Comparison of ENCODE assay signal across 19 cellular contexts in the genomic region with DNA sequence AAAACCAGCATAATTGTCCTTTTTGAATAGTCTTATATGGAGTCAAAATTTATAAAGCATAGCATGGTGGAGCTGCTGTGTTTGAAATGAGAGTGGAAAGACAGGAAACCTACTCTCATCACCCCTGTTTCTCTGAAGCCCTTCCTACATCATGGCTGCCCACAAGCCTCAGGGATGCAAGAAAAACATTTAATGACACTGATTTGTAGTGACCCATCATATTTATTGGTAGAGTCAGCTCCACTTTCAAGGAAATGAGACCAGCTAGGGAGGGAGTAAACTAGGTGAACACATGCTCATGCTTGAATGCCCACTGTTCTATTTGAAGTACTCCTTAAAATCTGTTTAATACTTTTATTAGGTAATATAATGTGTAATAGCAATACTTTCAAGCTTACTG.
DNase-seq lines count a peak whose midpoint lies in the region; ATAC-seq and TF ChIP-seq lines count a peak whose summit lies in the region.
"Had no signal": no experiment of that assay in that cellular context is flagged by ENCODE, and none has a peak within 500 bp of the region (broad histone marks: within the 10 kb centered on the region; RNA-seq: fewer than 3 reads in every experiment).

No MANE protein-coding gene starts in this region.

- H3K27me3 Mint-ChIP-seq in nephron progenitor cell (ENCODE audit: low read depth, poor library complexity) (no peaks in the 10 kb centered on the region), T-cell (no peaks in the 10 kb centered on the region)

- CTCF ChIA-PET in PC-9 (lab: Charles Lee) (no interaction called here), T-cell (lab: Charles Lee) (no interaction called here)

- no peaks in the 10 kb centered on the region for H3K4me1 ChIP-seq in PC-9 (replicated peaks; ENCODE audit: insufficient read depth)
- H3K4me1 ChIP-seq: BLaER1 had no signal

- 0 out of 2 replicates have a peak, but pooled peaks cover 6% of the 10 kb centered on the region for H3K9me3 ChIP-seq in PC-9 (ENCODE audit: insufficient read depth, low read depth)

- H3K27me3 ChIP-seq in PC-9 (ENCODE audit: insufficient read depth, low read depth): no peaks in the 10 kb centered on the region
- H3K27me3 ChIP-seq: BLaER1 had no signal

- TF ChIP-seq CTCF in PC-9 (conservative IDR thresholded peaks at IDR 0.05) (no peak), nephron progenitor cell (IDR thresholded peaks at IDR 0.05) (no peak)

- intact Hi-C loops in PC-9 (cut with micrococcal nuclease; ENCODE audit: unreplicated experiment): no loop called here

- H3K9me3 Mint-ChIP-seq in nephron progenitor cell: peaks cover 4% of the 10 kb centered on the region
- no peaks in the 10 kb centered on the region for H3K9me3 Mint-ChIP-seq in T-cell
- H3K9me3 Mint-ChIP-seq: HFFc6 had no signal

- H2AFZ ChIP-seq in PC-9: peak overlapping the region; percentile 47; the same call in 1 of the 2 replicates

- H3K9me2 ChIP-seq in PC-9 (ENCODE audit: insufficient read depth): no peaks in the 10 kb centered on the region; the same call in 1 of the 2 replicates

- H3K4me2 ChIP-seq in PC-9: no peak overlapping the region
- H3K4me2 ChIP-seq: BLaER1 had no signal

- no peak overlapping the region for H3K27ac ChIP-seq in PC-9
- H3K27ac ChIP-seq: BLaER1, HL-60 had no signal

- no peaks in the 10 kb centered on the region for H4K20me1 ChIP-seq in PC-9 (ENCODE audit: insufficient read depth)
- H4K20me1 ChIP-seq: BLaER1 had no signal

- H3K4me1 Mint-ChIP-seq in nephron progenitor cell (peaks cover 35% of the 10 kb centered on the region), T-cell (peaks cover 0 to 2% (median 2%) of the 10 kb centered on the region in 3 donors)

- H3K4me3 ChIP-seq in PC-9: no peak overlapping the region
- H3K4me3 ChIP-seq: BLaER1, GM12878 had no signal

- H3K36me3 ChIP-seq in PC-9 (ENCODE audit: low read depth): no peaks in the 10 kb centered on the region
- H3K36me3 ChIP-seq: BLaER1 had no signal

- POLR2A ChIA-PET in PC-9 (lab: Charles Lee; ENCODE audit: unreplicated experiment): no interaction called here
- POLR2A ChIA-PET in T-cell (lab: Charles Lee): interaction anchor here in 1 of 2 donors (0.6 kb wide), 1 partner anchor 868 kb away, joined by 3 read pairs; no protein-coding TSS in a partner anchor

- H3K27ac Mint-ChIP-seq in nephron progenitor cell (peak overlapping the region; percentile 59), T-cell (no peak overlapping the region)
- H3K27ac Mint-ChIP-seq: CD14-positive monocyte; CD4-positive, alpha-beta memory T cell; HFFc6 had no signal

- ATAC-seq in stimulated activated naive CD8-positive, alpha-beta T cell treated with anti-CD3 and anti-CD28 coated beads, Interleukin-15, Interleukin-2, amounts not matched to agents 100 U/mL and 50 U/mL, for 24 hours: no peak
- no peak for ATAC-seq in T-cell (replicated peaks in 1 of 4)
- ATAC-seq: GM12878, HCT116 had no signal

- BruUV-seq in PC-9 (replicated peaks; lab: Mats Ljungman, UMichigan): no TSS peak

- DNase-seq in PC-9 (no peak), kidney tubule cell (ENCODE audit: low spot score) (peak; percentile 7), nephron progenitor cell (no peak), T-cell (no peak)
- DNase-seq in stimulated activated naive CD8-positive, alpha-beta T cell treated with anti-CD3 and anti-CD28 coated beads, Interleukin-15, Interleukin-2, amounts not matched to agents 100 U/mL and 50 U/mL, for 24 hours: no peak
- no peak for DNase-seq in stimulated activated CD4-positive, alpha-beta T cell treated with anti-CD3 and anti-CD28 coated beads, Interleukin-2, amount 100 ng/mL, for 48 hours
- no peak for DNase-seq in stimulated activated CD8-positive, alpha-beta memory T cell treated with anti-CD3 and anti-CD28 coated beads, Interleukin-4, amount 100 ng/mL, for 48 hours
- DNase-seq: ACHN; CD4-positive, alpha-beta memory T cell; DND-41; EL; GOT3; H7; HFFc6 had no signal

- H3K4me3 Mint-ChIP-seq in nephron progenitor cell (peak overlapping the region; percentile 9), T-cell (no peak overlapping the region)
- H3K4me3 Mint-ChIP-seq: CD14-positive monocyte; CD4-positive, alpha-beta memory T cell; HFFc6 had no signal

- peaks cover 17% of the 10 kb centered on the region for H3K36me3 Mint-ChIP-seq in nephron progenitor cell (ENCODE audit: low read depth)
- H3K36me3 Mint-ChIP-seq in T-cell: no peaks in the 10 kb centered on the region
- H3K36me3 Mint-ChIP-seq: CD14-positive monocyte; CD4-positive, alpha-beta memory T cell had no signal

- H3F3A ChIP-seq in PC-9 (ENCODE audit: insufficient read depth, low read depth): no peaks in the 10 kb centered on the region

- H3K79me2 ChIP-seq in PC-9 (ENCODE audit: low read depth): no peaks in the 10 kb centered on the region
